Comparison of ENCODE assay signal across 8 cellular contexts in genomic region chr11:117096973-117097566, GRCh38. TPM values are rescaled to one million over a fixed set of nuclear protein-coding genes. Genes with fewer than 3 reads are reported as not detected.
DNase-seq lines count a peak whose midpoint lies in the region; ATAC-seq, FAIRE-seq and TF ChIP-seq lines count a peak whose summit lies in the region.

No MANE protein-coding gene starts in this region.

- H2AFZ ChIP-seq in SK-N-SH (ENCODE audit: low read depth): peak overlapping the region; percentile 64; the same call in 1 of the 2 replicates

- H3K36me3 ChIP-seq in SK-N-SH (replicated peaks in 1 of 2; ENCODE audit: control insufficient read depth in 1 of 2, insufficient read depth in 2 of 2, low read length in 1 of 2) (peaks cover 0 to 3% of the 10 kb centered on the region in 2 experiments), kidney (ENCODE audit: control insufficient read depth in 1 of 2, insufficient read depth in 2 of 2, low read length in 2 of 2) (no peaks in the 10 kb centered on the region), suprapubic skin (no peaks in the 10 kb centered on the region)

- no peak for TF ChIP-seq RAD21 in SK-N-SH (IDR thresholded peaks at IDR 0.05; ENCODE audit: low read length)

- H3K79me2 ChIP-seq in SK-N-SH (ENCODE audit: insufficient read depth): peaks cover 57% of the 10 kb centered on the region

- intact Hi-C loops in kidney (cut with DNase I): no loop called here

- peak overlapping the region; percentile 82 for H3K4me3 ChIP-seq in SK-N-SH (ENCODE audit: low read depth in 2 of 2, low read length in 1 of 2)
- peak overlapping the region; percentile 76 to 89 for H3K4me3 ChIP-seq in kidney (ENCODE audit: low read length in 2 of 2)
- peak overlapping the region; percentile 78 for H3K4me3 ChIP-seq in suprapubic skin

- peaks cover 7% of the 10 kb centered on the region for H3F3A ChIP-seq in SK-N-SH (replicated peaks; ENCODE audit: insufficient read depth)

- POLR2A ChIA-PET in SK-N-SH (lab: Yijun Ruan, JAX): interaction anchor here (0.6 to 1.3 kb wide), 4 partner anchors 38 to 729 kb away, joined by 3 to 4 read pairs (median 3); partner anchors contain the start of gene PAFAH1B2

- peaks cover 7 to 24% of the 10 kb centered on the region in 2 donors for H3K36me3 Mint-ChIP-seq in activated naive CD4-positive, alpha-beta T cell treated with anti-CD3 and anti-CD28 coated beads, Interleukin-2, amount 50 U/mL, for 72 hours

- TF ChIP-seq EP300 in SK-N-SH (IDR thresholded peaks at IDR 0.05; ENCODE audit: borderline replicate concordance in 1 of 2, low read depth in 1 of 2, low read length in 1 of 2): no peak
- no peak for TF ChIP-seq EP300 in suprapubic skin (IDR thresholded peaks at IDR 0.05)

- H3K27me3 ChIP-seq in SK-N-SH (ENCODE audit: insufficient read depth) (no peaks in the 10 kb centered on the region), suprapubic skin (no peaks in the 10 kb centered on the region)

- TF ChIP-seq CTCF in SK-N-SH (IDR thresholded peaks at IDR 0.05) (no peak), kidney (IDR thresholded peaks at IDR 0.05; ENCODE audit: borderline replicate concordance, extremely low read depth, insufficient read depth) (no peak), suprapubic skin (IDR thresholded peaks at IDR 0.05) (no peak)

- H3K4me1 ChIP-seq in SK-N-SH (ENCODE audit: control insufficient read depth in 1 of 2, insufficient read depth in 2 of 2, low read depth in 1 of 2, low read length in 1 of 2): peaks cover 29 to 30% of the 10 kb centered on the region in 2 experiments
- H3K4me1 ChIP-seq in kidney (ENCODE audit: control insufficient read depth in 1 of 2, insufficient read depth in 1 of 2, low read depth in 1 of 2, low read length in 2 of 2): peaks cover 24 to 26% of the 10 kb centered on the region in 2 donors
- peaks cover 54% of the 10 kb centered on the region for H3K4me1 ChIP-seq in suprapubic skin

- H3K27ac Mint-ChIP-seq in activated naive CD4-positive, alpha-beta T cell treated with anti-CD3 and anti-CD28 coated beads, Interleukin-2, amount 50 U/mL, for 72 hours: peak overlapping the region; percentile 97 to 98

- no peak for DNase-seq in SK-N-SH
- no peak for DNase-seq in activated naive CD4-positive, alpha-beta T cell treated with anti-CD3 and anti-CD28 coated beads, Interleukin-2, amount 50 U/mL, for 72 hours (ENCODE audit: low spot score in 2 of 2)
- DNase-seq in kidney: no peak
- no peak for DNase-seq in suprapubic skin (ENCODE audit: low spot score in 2 of 2)
- DNase-seq in 8988T: no peak
- DNase-seq in NCI-H1930 (lab: John Stamatoyannopoulos, UW): no peak
- no peak for DNase-seq in NK-92 (lab: John Stamatoyannopoulos, UW; ENCODE audit: unreplicated experiment)

- 56% methylated on average over 9 of the region's 9 CpGs for WGBS in SK-N-SH (ENCODE audit: low lambda C conversion rate)
- WGBS in suprapubic skin: 32% methylated on average over 9 of the region's 9 CpGs

- H3K9me3 ChIP-seq in SK-N-SH: no peaks in the 10 kb centered on the region
- H3K9me3 ChIP-seq in kidney (ENCODE audit: control insufficient read depth in 1 of 2, low read length in 2 of 2): no peaks in the 10 kb centered on the region
- no peaks in the 10 kb centered on the region for H3K9me3 ChIP-seq in suprapubic skin

- H3K9me3 Mint-ChIP-seq in activated naive CD4-positive, alpha-beta T cell treated with anti-CD3 and anti-CD28 coated beads, Interleukin-2, amount 50 U/mL, for 72 hours: peaks cover 2 to 5% of the 10 kb centered on the region in 2 donors

- peak overlapping the region; percentile 82 for H3K4me2 ChIP-seq in SK-N-SH

- peaks cover 29% of the 10 kb centered on the region for H4K20me1 ChIP-seq in SK-N-SH (ENCODE audit: insufficient read depth)

- no peak for FAIRE-seq in kidney (lab: Jason Lieb, UNC)

- peak overlapping the region; percentile 86 for H3K9ac ChIP-seq in SK-N-SH
- H3K9ac ChIP-seq in kidney (ENCODE audit: low read length in 2 of 2): peak overlapping the region; percentile 92

- peak overlapping the region; percentile 58 to 74; a peak in 3 of 4 replicates for H3K27ac ChIP-seq in SK-N-SH (ENCODE audit: low read depth in 2 of 2, low read length in 1 of 2)
- peak overlapping the region; percentile 95 for H3K27ac ChIP-seq in kidney (ENCODE audit: low read depth in 2 of 2, low read length in 2 of 2)
- peak overlapping the region; percentile 97 for H3K27ac ChIP-seq in suprapubic skin

- CTCF ChIA-PET in SK-N-SH (lab: Yijun Ruan, JAX): interaction anchor here (0.5 to 16.5 kb wide), 11 partner anchors 9 to 354 kb away, joined by 3 to 268 read pairs (median 5); partner anchors contain the start of genes APOA1, APOA5 and ZPR1

- H3K9me2 ChIP-seq in SK-N-SH: no peaks in the 10 kb centered on the region

- ATAC-seq in SK-N-SH treated with all-trans-retinoic acid at 6 μM for 48 hours: no peak
- no peak for ATAC-seq in activated naive CD4-positive, alpha-beta T cell treated with anti-CD3 and anti-CD28 coated beads, Interleukin-2, amount 50 U/mL, for 72 hours

- TF ChIP-seq POLR2A in suprapubic skin (IDR thresholded peaks at IDR 0.05): no peak

TF ChIP-seq in SK-N-SH, 30 proteins besides CTCF, POLR2A, EP300 and RAD21:
- no peak for TF ChIP-seq YY1 (IDR thresholded peaks at IDR 0.05; ENCODE audit: low read depth)
- TF ChIP-seq NRF1 (IDR thresholded peaks at IDR 0.05; ENCODE audit: low read depth, low read length): no peak
- no peak for TF ChIP-seq GABPA (IDR thresholded peaks at IDR 0.05; ENCODE audit: low read depth)
- no peak for TF ChIP-seq FOXJ3 (CRISPR knock-in tag; IDR thresholded peaks at IDR 0.05)

TF ChIP-seq in SK-N-SH treated with all-trans-retinoic acid at 6 μM for 48 hours, 23 proteins besides CTCF, POLR2A, EP300 and RAD21 (continues in another document):
- no peak for TF ChIP-seq CSRNP3 (CRISPR knock-in tag; IDR thresholded peaks at IDR 0.05)
- no peak for TF ChIP-seq ZC3H10 (CRISPR knock-in tag; IDR thresholded peaks at IDR 0.05)
- no peak for TF ChIP-seq PPARA (CRISPR knock-in tag; IDR thresholded peaks at IDR 0.05; ENCODE audit: borderline replicate concordance)
- no peak for TF ChIP-seq ZFP30 (CRISPR knock-in tag; IDR thresholded peaks at IDR 0.05)
- TF ChIP-seq BACH2 (CRISPR knock-in tag; IDR thresholded peaks at IDR 0.05; ENCODE audit: borderline replicate concordance): no peak
- TF ChIP-seq PATZ1 (CRISPR knock-in tag; IDR thresholded peaks at IDR 0.05; ENCODE audit: borderline replicate concordance): no peak
- no peak for TF ChIP-seq ZNF8 (CRISPR knock-in tag; IDR thresholded peaks at IDR 0.05)
- TF ChIP-seq ARNTL (CRISPR knock-in tag; IDR thresholded peaks at IDR 0.05; ENCODE audit: borderline replicate concordance, low read depth): no peak
- TF ChIP-seq ESRRG (CRISPR knock-in tag; IDR thresholded peaks at IDR 0.05): no peak
- no peak for TF ChIP-seq ZFP3 (CRISPR knock-in tag; IDR thresholded peaks at IDR 0.05)
- no peak for TF ChIP-seq OSR1 (CRISPR knock-in tag; IDR thresholded peaks at IDR 0.05)
- no peak for TF ChIP-seq RARB (CRISPR knock-in tag; IDR thresholded peaks at IDR 0.05)
- TF ChIP-seq SNAI2 (CRISPR knock-in tag; IDR thresholded peaks at IDR 0.05): no peak
- TF ChIP-seq ZNF565 (CRISPR knock-in tag; conservative IDR thresholded peaks at IDR 0.05; ENCODE audit: low read depth): no peak
- TF ChIP-seq TOX (CRISPR knock-in tag; IDR thresholded peaks at IDR 0.05; ENCODE audit: borderline replicate concordance): no peak
- no peak for TF ChIP-seq CSDC2 (CRISPR knock-in tag; IDR thresholded peaks at IDR 0.05)
- TF ChIP-seq TCF4 (CRISPR knock-in tag; IDR thresholded peaks at IDR 0.05; ENCODE audit: borderline replicate concordance): no peak
- no peak for TF ChIP-seq ZNF70 (CRISPR knock-in tag; IDR thresholded peaks at IDR 0.05)

RNA-seq across cellular contexts. Expression of gene SIK3, which starts 1.2 kb away (rescaled TPM):
- 4.5 and 5.1 TPM in 2 replicates for polyA plus RNA-seq in SK-N-SH (2012; rRNA removed)
- polyA plus RNA-seq in SK-N-SH (2012; cell fraction: cytosol; rRNA removed): 4.5 and 4.9 TPM in 2 replicates
- 14.0 and 15.9 TPM in 2 replicates for polyA plus RNA-seq in SK-N-SH (2012; cell fraction: nucleus; rRNA removed)
- total RNA-seq in activated naive CD4-positive, alpha-beta T cell treated with anti-CD3 and anti-CD28 coated beads, Interleukin-2, amount 50 U/mL, for 72 hours: 10 to 100 TPM; 14.6 to 39.5 TPM
- 50.7 TPM for total RNA-seq in kidney
- polyA plus RNA-seq in kidney (ENCODE audit: insufficient read depth, low read depth, low replicate concordance): 12.3 TPM
- total RNA-seq in suprapubic skin: 10 to 100 TPM; 31.6 to 60.8 (median 37.5) TPM

RNA-seq across cellular contexts. Expression of gene PAFAH1B2, which starts 47.0 kb away (rescaled TPM):
- 19.6 and 27.3 TPM in 2 replicates for polyA plus RNA-seq in SK-N-SH (2012; rRNA removed)
- 25.9 and 27.4 TPM in 2 replicates for polyA plus RNA-seq in SK-N-SH (2012; cell fraction: cytosol; rRNA removed)
- 25.4 and 27.2 TPM in 2 replicates for polyA plus RNA-seq in SK-N-SH (2012; cell fraction: nucleus; rRNA removed)
- total RNA-seq in activated naive CD4-positive, alpha-beta T cell treated with anti-CD3 and anti-CD28 coated beads, Interleukin-2, amount 50 U/mL, for 72 hours: 10 to 100 TPM; 63.4 to 64.5 TPM
- total RNA-seq in kidney: 90.2 TPM
- 29.4 TPM for polyA plus RNA-seq in kidney (ENCODE audit: insufficient read depth, low read depth, low replicate concordance)
- total RNA-seq in suprapubic skin: 10 to 100 TPM; 58.0 to 67.5 (median 63.3) TPM
